ENCODE assay signal across 1 cellular context in the genomic region with DNA sequence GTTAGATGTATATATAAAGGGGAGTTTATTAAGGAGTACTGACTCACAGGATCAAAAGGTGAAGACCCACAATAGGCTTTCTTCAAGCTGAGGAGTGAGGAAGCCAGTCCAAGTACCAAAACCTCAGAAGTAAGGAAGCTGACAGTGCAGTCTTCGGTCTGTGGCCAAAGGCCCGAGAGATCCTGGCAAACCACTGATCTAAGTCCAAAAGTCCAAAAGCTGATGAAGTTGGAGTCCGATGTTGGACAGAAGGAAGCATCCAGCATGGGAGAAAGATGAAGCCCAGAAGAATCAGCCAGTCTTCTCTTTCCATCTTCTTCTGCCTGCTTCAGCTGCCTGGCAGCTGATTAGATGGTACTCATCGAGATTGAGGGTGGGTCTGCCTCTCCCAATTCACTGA.
TF ChIP-seq lines count a peak whose summit lies in the region.

No MANE protein-coding gene starts in this region.

TF ChIP-seq in GM12878, 131 proteins besides CTCF, POLR2A, EP300 and RAD21 (continued from another document):
- TF ChIP-seq, protein P1, sequence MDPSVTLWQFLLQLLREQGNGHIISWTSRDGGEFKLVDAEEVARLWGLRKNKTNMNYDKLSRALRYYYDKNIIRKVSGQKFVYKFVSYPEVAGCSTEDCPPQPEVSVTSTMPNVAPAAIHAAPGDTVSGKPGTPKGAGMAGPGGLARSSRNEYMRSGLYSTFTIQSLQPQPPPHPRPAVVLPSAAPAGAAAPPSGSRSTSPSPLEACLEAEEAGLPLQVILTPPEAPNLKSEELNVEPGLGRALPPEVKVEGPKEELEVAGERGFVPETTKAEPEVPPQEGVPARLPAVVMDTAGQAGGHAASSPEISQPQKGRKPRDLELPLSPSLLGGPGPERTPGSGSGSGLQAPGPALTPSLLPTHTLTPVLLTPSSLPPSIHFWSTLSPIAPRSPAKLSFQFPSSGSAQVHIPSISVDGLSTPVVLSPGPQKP (IDR thresholded peaks at IDR 0.05; ENCODE audit: low read depth, low read length), result no peak
- TF ChIP-seq MTA2 (IDR thresholded peaks at IDR 0.05; ENCODE audit: low read depth) (no peak), STAT3 (IDR thresholded peaks at IDR 0.05; ENCODE audit: low read depth, low read length) (no peak), RFX5 (IDR thresholded peaks at IDR 0.05; ENCODE audit: low read depth, low read length) (no peak), CREM (IDR thresholded peaks at IDR 0.05; ENCODE audit: low read depth) (no peak)
